18 cellular contexts compared by ENCODE assay signal in the genomic region with DNA sequence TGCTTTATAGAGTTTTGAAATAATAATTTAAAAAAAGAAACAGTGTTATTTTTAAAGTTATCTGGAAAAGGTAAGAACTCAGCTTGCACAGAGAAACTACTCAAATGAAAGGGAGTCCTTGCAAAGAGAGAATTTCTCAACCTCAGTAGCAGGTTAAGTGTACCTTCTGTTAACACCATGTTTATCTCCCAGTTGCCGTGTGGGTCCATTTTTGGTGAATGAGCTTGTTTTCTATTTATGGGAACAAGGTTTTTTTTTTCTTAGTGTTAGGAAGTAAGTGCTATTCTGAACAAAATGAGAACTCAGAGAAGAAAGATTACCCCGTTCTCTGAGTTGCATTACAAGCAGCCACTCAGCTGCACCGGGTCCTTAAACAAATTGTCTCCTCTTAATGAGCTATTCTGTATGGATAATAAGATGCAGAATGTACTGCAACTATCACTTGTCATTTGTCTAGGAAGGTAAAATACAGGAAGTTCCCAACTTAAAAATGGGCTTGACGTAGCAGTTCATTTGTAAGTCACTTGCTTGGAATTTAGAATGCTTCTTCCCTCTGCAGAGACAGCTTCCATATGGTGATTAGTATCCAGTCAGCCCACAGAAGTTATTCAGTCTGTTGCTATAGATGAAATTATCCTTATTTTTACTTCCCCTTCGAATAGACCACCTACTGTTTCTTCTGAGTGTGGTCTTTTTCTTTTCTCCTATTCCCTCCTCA.
DNase-seq lines count a peak whose midpoint lies in the region; ATAC-seq and TF ChIP-seq lines count a peak whose summit lies in the region.
"Had no signal": no experiment of that assay in that cellular context is flagged by ENCODE, and none has a peak within 500 bp of the region (broad histone marks: within the 10 kb centered on the region; RNA-seq: fewer than 3 reads in every experiment).

No MANE protein-coding gene starts in this region.

- TF ChIP-seq CTCF in ascending aorta (IDR thresholded peaks at IDR 0.05) (no peak), gastroesophageal sphincter (IDR thresholded peaks at IDR 0.05) (no peak), osteoblast (IDR thresholded peaks at IDR 0.05; ENCODE audit: extremely low read depth, low read depth, low read length) (no peak)

- H3K4me1 ChIP-seq in ascending aorta (peaks cover 0 to 21% of the 10 kb centered on the region in 2 donors), gastroesophageal sphincter (peaks cover 0 to 17% (median 0%) of the 10 kb centered on the region in 3 donors), osteoblast (ENCODE audit: insufficient read depth, low read length) (peaks cover 29% of the 10 kb centered on the region)
- H3K4me1 ChIP-seq: BLaER1 treated with 17β-estradiol and CSF1 and Interleukin-3, amounts not matched to agents 10 nM and 100 nM had no signal

- H3K27ac ChIP-seq in ascending aorta (peak overlapping the region; percentile 61 to 68), gastroesophageal sphincter (peak overlapping the region; percentile 46 to 62 (median 48)), osteoblast (ENCODE audit: low read depth, low read length) (peak overlapping the region; percentile 74)
- H3K27ac ChIP-seq: BLaER1 treated with 17β-estradiol and CSF1 and Interleukin-3, amounts not matched to agents 10 nM and 100 nM; lower lobe of right lung; RWPE1 had no signal

- WGBS in gastroesophageal sphincter (ENCODE audit: low coverage in 1 of 2), 2 donors: 9 to 23% methylated on average over 3 to 5 of the region's 5 CpGs

- no peaks in the 10 kb centered on the region for H3K79me2 ChIP-seq in osteoblast (ENCODE audit: insufficient read depth, low read length)

- ATAC-seq in gastroesophageal sphincter (peak; percentile 46), HG03045 (IDR thresholded peaks at IDR 0.05; ENCODE audit: unreplicated experiment) (no peak), esophagus mucosa (no peak)
- ATAC-seq: lower lobe of right lung had no signal

- intact Hi-C loops in ascending aorta (cut with DNase I): loop anchor here (10.0 kb wide), 1 partner anchor 397 kb away; a partner anchor contains a TSS

- TF ChIP-seq EP300 in gastroesophageal sphincter (IDR thresholded peaks at IDR 0.05): no peak

- H3K36me3 ChIP-seq in ascending aorta (peaks cover 0 to 3% of the 10 kb centered on the region in 2 donors), gastroesophageal sphincter (no peaks in the 10 kb centered on the region), osteoblast (ENCODE audit: insufficient read depth, low read length) (no peaks in the 10 kb centered on the region)
- H3K36me3 ChIP-seq: BLaER1 treated with 17β-estradiol and CSF1 and Interleukin-3, amounts not matched to agents 10 nM and 100 nM; lower lobe of right lung had no signal

- H4K20me1 ChIP-seq in osteoblast (ENCODE audit: insufficient read depth, low read length): no peaks in the 10 kb centered on the region
- H4K20me1 ChIP-seq: BLaER1 treated with 17β-estradiol and CSF1 and Interleukin-3, amounts not matched to agents 10 nM and 100 nM had no signal

- H3K4me2 ChIP-seq in osteoblast (ENCODE audit: insufficient read depth, low read length): no peak overlapping the region
- H3K4me2 ChIP-seq: BLaER1 treated with 17β-estradiol and CSF1 and Interleukin-3, amounts not matched to agents 10 nM and 100 nM had no signal

- no peaks in the 10 kb centered on the region for H3K27me3 ChIP-seq in ascending aorta
- H3K27me3 ChIP-seq in gastroesophageal sphincter: no peaks in the 10 kb centered on the region
- no peaks in the 10 kb centered on the region for H3K27me3 ChIP-seq in osteoblast (ENCODE audit: insufficient read depth, low read length)
- H3K27me3 ChIP-seq: BLaER1 treated with 17β-estradiol and CSF1 and Interleukin-3, amounts not matched to agents 10 nM and 100 nM had no signal

- H3K9me3 ChIP-seq in ascending aorta: peaks cover 0 to 6% of the 10 kb centered on the region in 2 donors
- H3K9me3 ChIP-seq in gastroesophageal sphincter: no peaks in the 10 kb centered on the region
- peaks cover 4% of the 10 kb centered on the region for H3K9me3 ChIP-seq in osteoblast (ENCODE audit: low read depth, low read length)
- H3K9me3 ChIP-seq: lower lobe of right lung had no signal

- H2AFZ ChIP-seq in osteoblast (ENCODE audit: low read length): peak overlapping the region; percentile 45

- DNase-seq in EH (ENCODE audit: low read depth) (peak; percentile 85), ascending aorta (ENCODE audit: low spot score in 2 of 2) (no peak), osteoblast (ENCODE audit: insufficient read length, low spot score, missing footprints) (peak; percentile 4), glomerular visceral epithelial cell (ENCODE audit: extremely low spot score) (no peak), inferior parietal cortex (ENCODE audit: extremely low spot score) (no peak)
- DNase-seq: activated CD8-positive, alpha-beta memory T cell treated with anti-CD3 and anti-CD28 coated beads for 24 hours; activated naive CD4-positive, alpha-beta T cell treated with anti-CD3 and anti-CD28 coated beads, Interleukin-2, amount 50 U/mL, for 16 hours; cortex of kidney; lower lobe of right lung; NCI-H1436; NCI-H526 treated with DMSO at 0.1 percent for 48 hours; stimulated activated CD4-positive, alpha-beta T cell treated with anti-CD3 and anti-CD28 coated beads, Interleukin-1b, Interleukin-23, amount 100 ng/mL, for 48 hours; T1000 had no signal

- no peak for TF ChIP-seq POLR2A in gastroesophageal sphincter (IDR thresholded peaks at IDR 0.05)

- H3K4me3 ChIP-seq in ascending aorta (peak overlapping the region in 1 of 2 donors; percentile 18), gastroesophageal sphincter (no peak overlapping the region), osteoblast (ENCODE audit: insufficient read depth, low read length) (no peak overlapping the region)
- H3K4me3 ChIP-seq: BLaER1 treated with 17β-estradiol and CSF1 and Interleukin-3, amounts not matched to agents 10 nM and 100 nM; lower lobe of right lung had no signal

Comparison
In these comparisons a context has a peak if more than half of its experiments do, and no peak if none do; other contexts are left out.
1. DNase-seq: peak in EH (single experiment) and osteoblast (single experiment); none in ascending aorta (0 of 2), glomerular visceral epithelial cell (single experiment) and inferior parietal cortex (single experiment).
2. Peak in every context shown above with its lines, with median percentiles within 50 percentile points of each other: H3K27ac ChIP-seq.